In the genomic region with DNA sequence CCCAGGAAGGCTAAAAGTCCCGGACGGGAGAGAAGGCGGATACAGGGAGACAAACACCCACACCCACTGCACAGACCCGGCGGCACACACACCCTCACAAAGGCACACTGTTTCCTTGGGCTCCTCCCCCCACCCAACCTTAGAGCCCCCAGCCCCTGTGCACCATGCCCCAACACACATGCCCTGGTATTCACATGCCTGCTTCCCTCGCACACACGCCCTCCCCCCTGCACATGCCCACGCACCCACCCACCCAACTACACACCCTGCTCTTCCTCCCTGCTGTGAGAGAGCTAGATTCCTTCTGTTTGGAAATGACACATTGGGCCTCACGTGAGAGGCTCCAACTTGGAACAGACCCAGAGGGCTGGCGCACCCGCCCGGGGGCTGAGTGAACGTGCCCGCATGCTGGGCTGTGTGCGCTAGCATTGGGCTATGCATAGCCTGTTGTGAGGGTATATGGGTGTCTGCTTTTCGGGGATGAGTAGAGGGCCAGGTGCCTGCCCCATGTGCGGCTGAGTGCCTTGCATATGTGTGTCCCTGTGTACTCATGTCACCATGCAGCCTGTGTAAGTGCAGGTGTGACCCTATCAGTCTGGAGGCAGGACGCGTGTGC, we compare ENCODE assay signal across 12 cellular contexts. TPM values are rescaled to one million over a fixed set of nuclear protein-coding genes. Genes with fewer than 3 reads are reported as not detected.
DNase-seq lines count a peak whose midpoint lies in the region; ATAC-seq and TF ChIP-seq lines count a peak whose summit lies in the region.
"Had no signal": no experiment of that assay in that cellular context is flagged by ENCODE, and none has a peak within 500 bp of the region (broad histone marks: within the 10 kb centered on the region; RNA-seq: fewer than 3 reads in every experiment).

No MANE protein-coding gene starts in this region.

- H3K4me1 ChIP-seq in PC-3 (ENCODE audit: insufficient read depth, low read length) (no peaks in the 10 kb centered on the region; the same call in 1 of the 2 replicates), spleen (peaks cover 16 to 41% (median 29%) of the 10 kb centered on the region in 6 donors)

- no TSS peak for BruUV-seq in PC-3 (replicated peaks; lab: Mats Ljungman, UMichigan)

- no peak for TF ChIP-seq POLR2A in spleen (IDR thresholded peaks at IDR 0.05)

- intact Hi-C loops in PC-3 (cut with micrococcal nuclease), result no loop called here
- intact Hi-C loops in spleen (cut with DNase I; ENCODE audit: low total_unique reads), result no loop called here

- DNase-seq in NCI-H2029 (lab: John Stamatoyannopoulos, UW) (peak; percentile 57), NCI-H2029 treated with DMSO at 0.1 percent for 48 hours (lab: John Stamatoyannopoulos, UW) (no peak), PC-3 (peak; percentile 50), fibroblast of pulmonary artery (ENCODE audit: low read depth) (peak; percentile 13), spleen (peak; percentile 59), DMS153 treated with DMSO at 0.1 percent for 48 hours (lab: John Stamatoyannopoulos, UW; ENCODE audit: unreplicated experiment) (no peak)
- no peak for DNase-seq in activated T-cell treated with anti-CD3 and anti-CD28 coated beads, Interleukin-2, amount 50 U/mL, for 1 hour
- DNase-seq: activated CD4-positive, alpha-beta T cell treated with anti-CD3 and anti-CD28 coated beads, Interleukin-2, amount 50 U/mL, for 1 hour; central memory CD4-positive, alpha-beta T cell; right cardiac atrium had no signal

- H3K9ac ChIP-seq in PC-3 (ENCODE audit: low read length), result no peak overlapping the region

- CTCF ChIA-PET in PC-3 (lab: Charles Lee), result interaction anchor here (0.6 kb wide), 1 partner anchor 16 kb away, joined by 4 read pairs; no protein-coding TSS in a partner anchor

- no peaks in the 10 kb centered on the region for H3K79me2 ChIP-seq in PC-3 (ENCODE audit: low read length)

- no peak overlapping the region for H3K4me3 ChIP-seq in PC-3 (ENCODE audit: low read length)
- no peak overlapping the region for H3K4me3 ChIP-seq in fibroblast of pulmonary artery (replicated peaks; ENCODE audit: low read depth, low read length)
- H3K4me3 ChIP-seq in spleen, result no peak overlapping the region

- H3K9me3 ChIP-seq in PC-3 (ENCODE audit: low read length), result no peaks in the 10 kb centered on the region
- H3K9me3 ChIP-seq in spleen, result no peaks in the 10 kb centered on the region

- peak overlapping the region; percentile 55 for H3K4me2 ChIP-seq in PC-3 (ENCODE audit: low read length)

- no peak for TF ChIP-seq CTCF in PC-3 (conservative IDR thresholded peaks at IDR 0.05; ENCODE audit: low read depth, low read length)
- TF ChIP-seq CTCF in fibroblast of pulmonary artery (IDR thresholded peaks at IDR 0.05; ENCODE audit: low read length, missing control alignments), result no peak
- no peak for TF ChIP-seq CTCF in spleen (IDR thresholded peaks at IDR 0.05 in 8 of 11, conservative IDR thresholded peaks at IDR 0.05 in 3 of 11)

- no peak overlapping the region for H3K27ac ChIP-seq in PC-3 (ENCODE audit: low read length)
- no peak overlapping the region for H3K27ac ChIP-seq in spleen

- H3K27me3 ChIP-seq in PC-3 (ENCODE audit: low read length) (peaks cover 13% of the 10 kb centered on the region), spleen (replicated peaks in 1 of 7) (peaks cover 4 to 71% (median 50%) of the 10 kb centered on the region in 7 donors)

- no peaks in the 10 kb centered on the region for H3K36me3 ChIP-seq in PC-3 (ENCODE audit: low read depth, low read length)
- no peaks in the 10 kb centered on the region for H3K36me3 ChIP-seq in spleen

- POLR2A ChIA-PET in PC-3 (lab: Charles Lee; ENCODE audit: unreplicated experiment), result no interaction called here

- no peak overlapping the region for H2AFZ ChIP-seq in PC-3 (ENCODE audit: low read length)

- no peaks in the 10 kb centered on the region for H3F3A ChIP-seq in PC-3 (ENCODE audit: low read length, unreplicated experiment)

- H3K9me2 ChIP-seq in PC-3 (replicated peaks; ENCODE audit: low read length), result no peaks in the 10 kb centered on the region

- peak; percentile 54 for ATAC-seq in PC-3
- no peak for ATAC-seq in HG03139 (IDR thresholded peaks at IDR 0.05; ENCODE audit: unreplicated experiment)

- 47 to 57% (median 54%) methylated on average over 10 to 19 of the region's 19 CpGs for WGBS in spleen, 5 donors

- no peaks in the 10 kb centered on the region for H4K20me1 ChIP-seq in PC-3 (ENCODE audit: low read length)

RNA-seq across cellular contexts. Expression of a gene that starts 0.5 kb away (rescaled TPM):
- total RNA-seq in PC-3 (2014; rRNA removed), result not detected in 2 replicates
- total RNA-seq in spleen, result not detected
- polyA plus RNA-seq in spleen, result not detected
- polyA plus RNA-seq: AG04450 had no signal

RNA-seq across cellular contexts. Expression of a gene that starts 41.0 kb away (rescaled TPM):
- total RNA-seq in PC-3 (2014; rRNA removed), result 243 and 304 TPM in 2 replicates
- 100 to 1,000 TPM; 102 to 138 (median 114) TPM for total RNA-seq in spleen
- 10 to 100 TPM; 48.7 to 58.4 (median 52.8) TPM for polyA plus RNA-seq in spleen

Comparison
In these comparisons a context has a peak if more than half of its experiments do, and no peak if none do; other contexts are left out.
1. DNase-seq: peak in NCI-H2029 (single experiment), PC-3 (single experiment), fibroblast of pulmonary artery (single experiment) and spleen (single experiment); none in NCI-H2029 treated with DMSO at 0.1 percent for 48 hours (single experiment), DMS153 treated with DMSO at 0.1 percent for 48 hours (single experiment) and activated T-cell treated with anti-CD3 and anti-CD28 coated beads, Interleukin-2, amount 50 U/mL, for 1 hour (single experiment).